In the genomic region with DNA sequence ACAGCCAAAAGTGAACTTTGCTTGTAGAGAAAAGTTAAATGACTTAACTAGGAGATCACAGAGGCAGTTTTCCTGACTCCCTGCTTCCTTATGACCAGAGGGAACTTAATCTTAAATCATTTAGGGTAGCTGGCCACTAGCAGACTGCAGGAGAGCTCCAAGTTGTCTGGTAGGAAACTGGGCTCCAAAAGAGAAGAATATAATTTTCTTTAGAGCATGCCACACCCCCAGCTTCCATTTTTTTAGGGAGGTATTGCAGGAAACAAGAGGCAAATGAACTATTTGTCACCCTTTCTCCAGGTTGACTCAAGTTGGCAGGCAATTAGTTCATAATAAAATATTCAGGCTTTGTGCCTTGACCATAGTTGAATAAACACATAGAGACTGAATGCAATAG, we compare ENCODE assay signal across 1 cellular context.
TF ChIP-seq lines count a peak whose summit lies in the region.

No MANE protein-coding gene starts in this region.

TF ChIP-seq in A549, 52 proteins besides CTCF, POLR2A, EP300 and RAD21 (continued from another document):
- TF ChIP-seq, protein P1, sequence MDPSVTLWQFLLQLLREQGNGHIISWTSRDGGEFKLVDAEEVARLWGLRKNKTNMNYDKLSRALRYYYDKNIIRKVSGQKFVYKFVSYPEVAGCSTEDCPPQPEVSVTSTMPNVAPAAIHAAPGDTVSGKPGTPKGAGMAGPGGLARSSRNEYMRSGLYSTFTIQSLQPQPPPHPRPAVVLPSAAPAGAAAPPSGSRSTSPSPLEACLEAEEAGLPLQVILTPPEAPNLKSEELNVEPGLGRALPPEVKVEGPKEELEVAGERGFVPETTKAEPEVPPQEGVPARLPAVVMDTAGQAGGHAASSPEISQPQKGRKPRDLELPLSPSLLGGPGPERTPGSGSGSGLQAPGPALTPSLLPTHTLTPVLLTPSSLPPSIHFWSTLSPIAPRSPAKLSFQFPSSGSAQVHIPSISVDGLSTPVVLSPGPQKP (IDR thresholded peaks at IDR 0.05; ENCODE audit: low read depth, low read length), result no peak
- TF ChIP-seq, protein P2, sequence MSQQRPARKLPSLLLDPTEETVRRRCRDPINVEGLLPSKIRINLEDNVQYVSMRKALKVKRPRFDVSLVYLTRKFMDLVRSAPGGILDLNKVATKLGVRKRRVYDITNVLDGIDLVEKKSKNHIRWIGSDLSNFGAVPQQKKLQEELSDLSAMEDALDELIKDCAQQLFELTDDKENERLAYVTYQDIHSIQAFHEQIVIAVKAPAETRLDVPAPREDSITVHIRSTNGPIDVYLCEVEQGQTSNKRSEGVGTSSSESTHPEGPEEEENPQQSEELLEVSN (IDR thresholded peaks at IDR 0.05; ENCODE audit: borderline replicate concordance, low read depth), result no peak
- no peak for TF ChIP-seq NFE2L2 (conservative IDR thresholded peaks at IDR 0.05; ENCODE audit: low read length)
- no peak for TF ChIP-seq KDM1A (IDR thresholded peaks at IDR 0.05; ENCODE audit: low read depth)
- TF ChIP-seq CEBPB (IDR thresholded peaks at IDR 0.05), result no peak
- TF ChIP-seq EHF (CRISPR knock-in tag; IDR thresholded peaks at IDR 0.05), result no peak
- no peak for TF ChIP-seq NPAS2 (CRISPR knock-in tag; IDR thresholded peaks at IDR 0.05; ENCODE audit: borderline replicate concordance)
- no peak for TF ChIP-seq SREBF2 (IDR thresholded peaks at IDR 0.05)
- TF ChIP-seq ESRRA (IDR thresholded peaks at IDR 0.05; ENCODE audit: borderline replicate concordance, low read length), result no peak
